In genomic region chr16:85180047-85180878, GRCh38 we compare ENCODE assay signal across 16 cellular contexts.
DNase-seq lines count a peak whose midpoint lies in the region; ATAC-seq, FAIRE-seq and TF ChIP-seq lines count a peak whose summit lies in the region.
"Had no signal": no experiment of that assay in that cellular context is flagged by ENCODE, and none has a peak within 500 bp of the region (broad histone marks: within the 10 kb centered on the region; RNA-seq: fewer than 3 reads in every experiment).

No MANE protein-coding gene starts in this region.

- in situ Hi-C loops in IMR-90 (cut with MboI; ENCODE audit: low sequenced_read_pairs): no loop called here
- in situ Hi-C loops in HepG2 (cut with HindIII; ENCODE audit: extremely low pct_ligation_motif_present, low pct_unique_long_range_greater_than_20kb): no loop called here

- intact Hi-C loops in left ventricle myocardium superior (cut with micrococcal nuclease) (no loop called here), Right ventricle myocardium inferior (cut with DNase I) (no loop called here), IMR-90 (cut with micrococcal nuclease) (no loop called here), HepG2 (cut with micrococcal nuclease; ENCODE audit: unreplicated experiment) (no loop called here)

- ATAC-seq in left ventricle myocardium superior: peak; percentile 50
- no peak for ATAC-seq in Right ventricle myocardium inferior
- no peak for ATAC-seq in IMR-90 (ENCODE audit: low read depth)
- ATAC-seq in HepG2: no peak
- no peak for ATAC-seq in GM21381 (IDR thresholded peaks at IDR 0.05; ENCODE audit: unreplicated experiment)
- ATAC-seq: CD8-positive, alpha-beta T cell; HCT116 had no signal

- H3K18ac ChIP-seq in IMR-90 (ENCODE audit: low read depth, low read length): no peak overlapping the region

- no peak overlapping the region for H3K27ac ChIP-seq in IMR-90 (ENCODE audit: insufficient read depth, low read length)
- no peak overlapping the region for H3K27ac ChIP-seq in HepG2 (ENCODE audit: extremely low read length, insufficient read depth, low read length)
- no peak overlapping the region for H3K27ac ChIP-seq in osteoblast (ENCODE audit: low read depth, low read length)

- no peak for TF ChIP-seq RAD21 in IMR-90 (IDR thresholded peaks at IDR 0.05; ENCODE audit: low read length)
- TF ChIP-seq RAD21 in HepG2 (CRISPR knock-in tag; IDR thresholded peaks at IDR 0.05): no peak

- dilution Hi-C loops in IMR-90 (cut with HindIII; ENCODE audit: low sequenced_read_pairs, unreplicated experiment): no loop called here

- H3K79me2 ChIP-seq in HepG2 (ENCODE audit: insufficient read depth, low read length): peaks cover 3% of the 10 kb centered on the region
- H3K79me2 ChIP-seq in osteoblast (ENCODE audit: insufficient read depth, low read length): peaks cover 87% of the 10 kb centered on the region

- POLR2A ChIA-PET in IMR-90 (lab: Charles Lee; ENCODE audit: unreplicated experiment) (no interaction called here), HepG2 (lab: Yijun Ruan, JAX) (interaction anchor here (1.6 kb wide), 1 partner anchor 20 kb away, joined by 5 read pairs; no protein-coding TSS in a partner anchor)

- H3K9me3 ChIP-seq in IMR-90 (ENCODE audit: control insufficient read depth, insufficient read depth, low read length) (peaks cover 9% of the 10 kb centered on the region), HepG2 (ENCODE audit: low read length) (peaks cover 13% of the 10 kb centered on the region; the same call in 1 of the 2 replicates), osteoblast (ENCODE audit: low read depth, low read length) (peaks cover 2% of the 10 kb centered on the region)

- FAIRE-seq in HepG2 (lab: Jason Lieb, UNC): no peak
- FAIRE-seq: A204.1, D721Med, GM12892, H54 had no signal

- H3K4me3 ChIP-seq in IMR-90 (ENCODE audit: insufficient read depth, low read depth, low read length) (no peak overlapping the region), HepG2 (replicated peaks in 1 of 3; ENCODE audit: insufficient read depth in 1 of 3, low read depth in 2 of 3, low read length in 3 of 3) (no peak overlapping the region), osteoblast (ENCODE audit: insufficient read depth, low read length) (no peak overlapping the region)

- H4K91ac ChIP-seq in IMR-90 (ENCODE audit: insufficient read depth, low read depth, low read length): no peak overlapping the region

- no peak for TF ChIP-seq CTCF in IMR-90 (conservative IDR thresholded peaks at IDR 0.05; ENCODE audit: low read depth, low read length)
- TF ChIP-seq CTCF in HepG2 (CRISPR knock-in tag; IDR thresholded peaks at IDR 0.05): no peak
- TF ChIP-seq CTCF in osteoblast (IDR thresholded peaks at IDR 0.05; ENCODE audit: extremely low read depth, low read depth, low read length): no peak

- peaks cover 15% of the 10 kb centered on the region for H3K9me1 ChIP-seq in IMR-90 (ENCODE audit: insufficient read depth, low read length)

- H3K4me1 ChIP-seq in IMR-90 (ENCODE audit: control insufficient read depth, insufficient read depth, low read length) (peaks cover 12% of the 10 kb centered on the region), HepG2 (ENCODE audit: insufficient read depth, low read length) (peaks cover 20% of the 10 kb centered on the region), osteoblast (ENCODE audit: insufficient read depth, low read length) (peaks cover under 1% of the 10 kb centered on the region)

- H3K79me1 ChIP-seq in IMR-90 (ENCODE audit: low read depth in 1 of 2, low read length in 2 of 2): peaks cover 43 to 95% of the 10 kb centered on the region in 2 experiments

- H2AK5ac ChIP-seq in IMR-90 (ENCODE audit: low read depth, low read length): 0 out of 2 replicates have a peak overlapping the region, but pooled peaks have one; percentile 6

- no peak overlapping the region for H2BK15ac ChIP-seq in IMR-90 (ENCODE audit: low read depth, low read length)

- H3K4me2 ChIP-seq in IMR-90 (ENCODE audit: low read depth, low read length) (no peak overlapping the region), HepG2 (ENCODE audit: low read depth, low read length) (no peak overlapping the region), osteoblast (ENCODE audit: insufficient read depth, low read length) (no peak overlapping the region)

- no peak overlapping the region for H2BK5ac ChIP-seq in IMR-90 (ENCODE audit: low read depth, low read length, poor library complexity, severe bottlenecking)

- H3K23ac ChIP-seq in IMR-90 (ENCODE audit: low read depth, low read length): no peak overlapping the region

- H2AFZ ChIP-seq in IMR-90 (replicated peaks; ENCODE audit: low read length, poor library complexity) (no peak overlapping the region), HepG2 (ENCODE audit: low read length) (no peak overlapping the region), osteoblast (ENCODE audit: low read length) (no peak overlapping the region)

- no peak for TF ChIP-seq EP300 in HepG2 (IDR thresholded peaks at IDR 0.05; ENCODE audit: low read depth in 2 of 2, low read length in 2 of 2)
- no peak for TF ChIP-seq EP300 in HepG2 (CRISPR knock-in tag; IDR thresholded peaks at IDR 0.05; ENCODE audit: borderline replicate concordance)

- no peak overlapping the region for H4K8ac ChIP-seq in IMR-90 (ENCODE audit: low read depth in 2 of 2, low read length in 2 of 2)

- no peaks in the 10 kb centered on the region for H3K27me3 ChIP-seq in IMR-90 (ENCODE audit: control insufficient read depth, insufficient read depth, low read length)
- no peaks in the 10 kb centered on the region for H3K27me3 ChIP-seq in HepG2 (ENCODE audit: control insufficient read depth in 1 of 2, insufficient read depth in 2 of 2, low read length in 2 of 2)
- no peaks in the 10 kb centered on the region for H3K27me3 ChIP-seq in osteoblast (ENCODE audit: insufficient read depth, low read length)

- no peak overlapping the region for H3K56ac ChIP-seq in IMR-90 (ENCODE audit: extremely low read depth, insufficient read depth, low read length)

- no peak overlapping the region for H3K4ac ChIP-seq in IMR-90 (ENCODE audit: low read depth, low read length)

- TF ChIP-seq POLR2A in IMR-90 (IDR thresholded peaks at IDR 0.05; ENCODE audit: low read depth, low read length) (no peak), HepG2 (IDR thresholded peaks at IDR 0.05; ENCODE audit: insufficient read depth in 1 of 2, low read depth in 2 of 2, low read length in 2 of 2) (no peak)

- no peak overlapping the region for H3K14ac ChIP-seq in IMR-90 (replicated peaks; ENCODE audit: low read depth, low read length)

- no TSS peak for BruUV-seq in IMR-90 (replicated peaks; lab: Mats Ljungman, UMichigan)
- BruUV-seq in HepG2 (replicated peaks; lab: Mats Ljungman, UMichigan): no TSS peak

- H4K20me1 ChIP-seq in IMR-90 (ENCODE audit: insufficient read depth, low read length): peaks cover 70% of the 10 kb centered on the region
- peaks cover 3% of the 10 kb centered on the region; the same call in 1 of the 2 replicates for H4K20me1 ChIP-seq in HepG2 (ENCODE audit: insufficient read depth, low read length)
- H4K20me1 ChIP-seq in osteoblast (ENCODE audit: insufficient read depth, low read length): peaks cover 27% of the 10 kb centered on the region

- WGBS in IMR-90 (ENCODE audit: extremely low coverage in 2 of 2, insufficient read length in 1 of 2), 2 experiments: 81% methylated on average over 9 of the region's 25 CpGs; no CpG with 5 or more reads in 1 of the 2 experiments
- 96% methylated on average over 19 of the region's 25 CpGs for WGBS in HepG2 (ENCODE audit: low lambda C conversion rate)

- CTCF ChIA-PET in IMR-90 (lab: Yijun Ruan, JAX) (no interaction called here), HepG2 (lab: Yijun Ruan, JAX; ENCODE audit: low intra/inter-chr PET ratio, low total read pairs) (no interaction called here)

- no peak overlapping the region for H4K5ac ChIP-seq in IMR-90 (ENCODE audit: low read depth, low read length)

- no peak overlapping the region for H2AK9ac ChIP-seq in IMR-90 (replicated peaks; ENCODE audit: low read depth, low read length, poor library complexity)

- H3K36me3 ChIP-seq in IMR-90 (ENCODE audit: control insufficient read depth, insufficient read depth, low read length): peaks cover 37% of the 10 kb centered on the region
- H3K36me3 ChIP-seq in HepG2 (replicated peaks in 1 of 2; ENCODE audit: control insufficient read depth in 1 of 2, insufficient read depth in 2 of 2, low read length in 2 of 2): peaks cover 0 to 10% of the 10 kb centered on the region in 2 experiments; a peak in 1 of 5 replicates
- peaks cover 16% of the 10 kb centered on the region for H3K36me3 ChIP-seq in osteoblast (ENCODE audit: insufficient read depth, low read length)

- H2BK120ac ChIP-seq in IMR-90 (ENCODE audit: low read depth, low read length): no peak overlapping the region

- H2BK20ac ChIP-seq in IMR-90 (ENCODE audit: low read depth, low read length): no peak overlapping the region

- DNase-seq in left ventricle myocardium superior: no peak
- no peak for DNase-seq in Right ventricle myocardium inferior (ENCODE audit: missing footprints)
- DNase-seq in IMR-90: no peak
- DNase-seq in HepG2 (ENCODE audit: low spot score): no peak
- peak; percentile 22 for DNase-seq in osteoblast (ENCODE audit: insufficient read length, low spot score, missing footprints)
- no peak for DNase-seq in SHP77 (lab: John Stamatoyannopoulos, UW)
- DNase-seq: COR-L47, DND-41, GDM1 had no signal

- H3K9ac ChIP-seq in IMR-90 (ENCODE audit: low read depth, low read length) (no peak overlapping the region), HepG2 (ENCODE audit: insufficient read depth, low read depth, low read length) (no peak overlapping the region)

TF ChIP-seq in IMR-90, 13 proteins besides CTCF, POLR2A, EP300 and RAD21 (continues in another document):
- TF ChIP-seq MXI1 (IDR thresholded peaks at IDR 0.05; ENCODE audit: borderline replicate concordance, low read depth, low read length): no peak
- TF ChIP-seq RCOR1 (IDR thresholded peaks at IDR 0.05; ENCODE audit: insufficient replicate concordance, low read length): no peak
- no peak for TF ChIP-seq NFE2L2 (IDR thresholded peaks at IDR 0.05; ENCODE audit: low read depth, low read length)
- TF ChIP-seq SMC3 (IDR thresholded peaks at IDR 0.05; ENCODE audit: low read depth, low read length): no peak
- no peak for TF ChIP-seq BHLHE40 (IDR thresholded peaks at IDR 0.05; ENCODE audit: low read depth, low read length)
- TF ChIP-seq CEBPB (IDR thresholded peaks at IDR 0.05; ENCODE audit: low read depth, low read length): no peak
- TF ChIP-seq RFX5 (IDR thresholded peaks at IDR 0.05; ENCODE audit: low read depth, low read length): no peak
